ENCODE assay signal across 24 cellular contexts in genomic region chr9:8448226-8448625, GRCh38.
"Had no signal": no experiment of that assay in that cellular context is flagged by ENCODE, and none has a peak within 500 bp of the region (broad histone marks: within the 10 kb centered on the region; RNA-seq: fewer than 3 reads in every experiment).

No MANE protein-coding gene starts in this region.

- DNase-seq: natural killer cell; occipital lobe; ovary; psoas muscle; right cardiac atrium; small intestine; stimulated activated CD4-positive, alpha-beta T cell treated with anti-CD3 and anti-CD28 coated beads, Interleukin-15, amount 100 ng/mL, for 24 hours; stimulated activated CD4-positive, alpha-beta T cell treated with anti-CD3 and anti-CD28 coated beads, Interleukin-2, amount 100 ng/mL, for 24 hours; stimulated activated CD4-positive, alpha-beta T cell treated with anti-CD3 and anti-CD28 coated beads, Interleukin-2, amount 100 ng/mL, for 48 hours; stimulated activated CD4-positive, alpha-beta T cell treated with anti-CD3 and anti-CD28 coated beads, Interleukin-4, amount 100 ng/mL, for 24 hours; stimulated activated naive B cell treated with anti-CD40 and anti-IgM and Interleukin-4, amounts not matched to agents 10 μg/mL and 1 μg/mL and 100 μg/mL, for 72 hours; stimulated activated naive CD4-positive, alpha-beta T cell treated with Interleukin-2 at 50 U/mL for 16 hours; stomach; thyroid gland; trophoblast cell; upper lobe of left lung had no signal

- H3K9me3 ChIP-seq: ovary, psoas muscle, stomach, thoracic aorta, thyroid gland, tibial nerve, upper lobe of left lung, vagina had no signal

- H3K36me3 ChIP-seq: neural progenitor cell, ovary, stomach, thoracic aorta, thyroid gland, tibial nerve, upper lobe of left lung, vagina had no signal

- H2AFZ ChIP-seq: neural progenitor cell, parathyroid adenoma had no signal

- ATAC-seq: natural killer cell; psoas muscle; right cardiac atrium; sciatic nerve; stimulated activated effector memory CD8-positive, alpha-beta T cell treated with anti-CD3 and anti-CD28 coated beads, Interleukin-12 subunit alpha, Interleukin-12 subunit beta, amount 100 ng/mL, for 72 hours; stimulated activated naive B cell treated with anti-CD40 and anti-IgM and Interleukin-4, amounts not matched to agents 10 μg/mL and 1 μg/mL and 100 μg/mL, for 72 hours had no signal

- H3K27ac ChIP-seq: neural progenitor cell, ovary, parathyroid adenoma, psoas muscle, stomach, thoracic aorta, thyroid gland, tibial nerve, upper lobe of left lung, vagina had no signal

- H3K79me2 ChIP-seq: parathyroid adenoma had no signal

- H3K4me1 ChIP-seq: neural progenitor cell, parathyroid adenoma, psoas muscle, stomach, thyroid gland, tibial nerve, upper lobe of left lung, vagina had no signal

- FAIRE-seq: urothelium cell line had no signal

- H3K4me2 ChIP-seq: neural progenitor cell had no signal

- H3K9ac ChIP-seq: neural progenitor cell, parathyroid adenoma had no signal

- H3K27me3 ChIP-seq: neural progenitor cell, ovary, stomach, thyroid gland, tibial nerve, upper lobe of left lung, vagina had no signal

- H3K4me3 ChIP-seq: neural progenitor cell, ovary, psoas muscle, stomach, thoracic aorta, thyroid gland, tibial nerve, upper lobe of left lung, vagina had no signal
